In genomic region chr5:95811126-95811423, GRCh38 we compare ENCODE assay signal across 8 cellular contexts. TPM values are rescaled to one million over a fixed set of nuclear protein-coding genes. Genes with fewer than 3 reads are reported as not detected.
A peak's percentile ranks its signal among the peaks of the same experiment; 100 is the strongest.
DNase-seq lines count a peak whose midpoint lies in the region; ATAC-seq and TF ChIP-seq lines count a peak whose summit lies in the region.
"Not testable (repeated sequence)": the region's sequence is repeated elsewhere in the genome, so short reads cannot be mapped to it uniquely, and the experiment has no call there.

No MANE protein-coding gene starts in this region.

- H3K27ac ChIP-seq in CD4-positive, alpha-beta T cell (ENCODE audit: low read depth, low read length): peak overlapping the region; percentile 58
- peak overlapping the region; percentile 89 for H3K27ac ChIP-seq in subcutaneous abdominal adipose tissue (ENCODE audit: low read depth, low read length)

- H3K4me1 Mint-ChIP-seq in CD4-positive, alpha-beta T cell (ENCODE audit: low read depth): peaks cover 84% of the 10 kb centered on the region
- H3K4me1 Mint-ChIP-seq in IgD-negative memory B cell (peaks cover 34 to 52% (median 50%) of the 10 kb centered on the region in 3 donors), osteocyte (ENCODE audit: unreplicated experiment) (peaks cover 37% of the 10 kb centered on the region)
- peaks cover 77% of the 10 kb centered on the region for H3K4me1 Mint-ChIP-seq in activated CD8-positive, alpha-beta T cell treated with anti-CD3 and anti-CD28 coated beads for 36 hours (ENCODE audit: low read depth)

- H3K4me1 ChIP-seq in adipocyte (ENCODE audit: control insufficient read depth, insufficient read depth, low read length) (peaks cover 40% of the 10 kb centered on the region), subcutaneous abdominal adipose tissue (ENCODE audit: control insufficient read depth in 5 of 5, insufficient read depth in 5 of 5, low read length in 5 of 5) (peaks cover 9 to 48% (median 39%) of the 10 kb centered on the region in 5 donors)

- H3K36me3 ChIP-seq in adipocyte (ENCODE audit: control insufficient read depth, insufficient read depth, low read length, severe bottlenecking) (peaks cover 38% of the 10 kb centered on the region), subcutaneous abdominal adipose tissue (ENCODE audit: control insufficient read depth in 5 of 5, insufficient read depth in 5 of 5, low read length in 5 of 5) (peaks cover 11 to 35% (median 29%) of the 10 kb centered on the region in 5 donors)
- not testable (repeated sequence) for H3K36me3 ChIP-seq in kidney epithelial cell (ENCODE audit: control insufficient read depth, insufficient read depth, low read length)

- H3K9me3 ChIP-seq in CD4-positive, alpha-beta T cell (ENCODE audit: control insufficient read depth, low read length); adipocyte (ENCODE audit: control insufficient read depth, low read length); subcutaneous abdominal adipose tissue (ENCODE audit: control insufficient read depth in 5 of 5, low read length in 5 of 5): not testable (repeated sequence)

- not testable (repeated sequence) for H3K4me3 ChIP-seq in adipocyte (ENCODE audit: low read length); kidney epithelial cell (ENCODE audit: low read depth, low read length); subcutaneous abdominal adipose tissue (ENCODE audit: low read depth in 1 of 5, low read length in 5 of 5)

- H3K27ac Mint-ChIP-seq in CD4-positive, alpha-beta T cell: peak overlapping the region; percentile 76
- peak overlapping the region in 2 of 3 donors; percentile 73 to 87 for H3K27ac Mint-ChIP-seq in IgD-negative memory B cell
- H3K27ac Mint-ChIP-seq in activated CD8-positive, alpha-beta T cell treated with anti-CD3 and anti-CD28 coated beads for 36 hours: peak overlapping the region; percentile 86
- peak overlapping the region; percentile 80 for H3K27ac Mint-ChIP-seq in osteocyte (ENCODE audit: unreplicated experiment)

- CTCF ChIA-PET in CD4-positive, alpha-beta T cell (lab: Charles Lee): interaction anchor here (5.2 kb wide), 1 partner anchor 30 kb away, joined by 28 read pairs; no protein-coding TSS in a partner anchor
- CTCF ChIA-PET in activated CD8-positive, alpha-beta T cell treated with anti-CD3 and anti-CD28 coated beads for 36 hours (lab: Charles Lee): interaction anchor here (1.1 to 5.4 kb wide), 6 partner anchors 10 to 147 kb away, joined by 3 to 58 read pairs (median 12); partner anchors contain the start of gene GLRX

- intact Hi-C loops in CD4-positive, alpha-beta T cell (cut with DNase I, micrococcal nuclease); activated CD8-positive, alpha-beta T cell treated with anti-CD3 and anti-CD28 coated beads for 36 hours (cut with micrococcal nuclease): not testable (repeated sequence)

- POLR2A ChIA-PET in CD4-positive, alpha-beta T cell (lab: Charles Lee): interaction anchor here (2.0 to 6.2 kb wide), 2 partner anchors 10 to 24 kb away, joined by 11 to 157 read pairs; partner anchors contain the start of gene GLRX
- POLR2A ChIA-PET in activated CD8-positive, alpha-beta T cell treated with anti-CD3 and anti-CD28 coated beads for 36 hours (lab: Charles Lee): interaction anchor here (0.7 to 8.9 kb wide), 3 partner anchors 10 to 79 kb away, joined by 3 to 102 read pairs (median 7); partner anchors contain the start of gene GLRX

- H3K36me3 Mint-ChIP-seq in CD4-positive, alpha-beta T cell (ENCODE audit: low read depth): peaks cover 44% of the 10 kb centered on the region
- not testable (repeated sequence) for H3K36me3 Mint-ChIP-seq in IgD-negative memory B cell
- H3K36me3 Mint-ChIP-seq in activated CD8-positive, alpha-beta T cell treated with anti-CD3 and anti-CD28 coated beads for 36 hours (ENCODE audit: low read depth): peaks cover 17% of the 10 kb centered on the region
- H3K36me3 Mint-ChIP-seq in osteocyte (ENCODE audit: unreplicated experiment): peaks cover 28% of the 10 kb centered on the region

- not testable (repeated sequence) for DNase-seq in CD4-positive, alpha-beta T cell; activated CD8-positive, alpha-beta T cell treated with anti-CD3 and anti-CD28 coated beads for 36 hours; adipocyte (ENCODE audit: low read depth); osteocyte (ENCODE audit: extremely low spot score, unreplicated experiment)
- DNase-seq in fibroblast of gingiva (ENCODE audit: low read depth) (peak; percentile 23), kidney epithelial cell (ENCODE audit: low read depth) (peak; percentile 60)

- H3K4me3 Mint-ChIP-seq in CD4-positive, alpha-beta T cell: peak overlapping the region; percentile 12
- H3K4me3 Mint-ChIP-seq in IgD-negative memory B cell; osteocyte (ENCODE audit: unreplicated experiment): not testable (repeated sequence)
- peak overlapping the region; percentile 52 for H3K4me3 Mint-ChIP-seq in activated CD8-positive, alpha-beta T cell treated with anti-CD3 and anti-CD28 coated beads for 36 hours

- H3K9ac ChIP-seq in adipocyte (ENCODE audit: low read length): peak overlapping the region; percentile 64
- not testable (repeated sequence) for H3K9ac ChIP-seq in subcutaneous abdominal adipose tissue (ENCODE audit: low read length in 5 of 5)

- not testable (repeated sequence) for H3K27me3 ChIP-seq in CD4-positive, alpha-beta T cell (ENCODE audit: control insufficient read depth, insufficient read depth, low read length); adipocyte (replicated peaks; ENCODE audit: control insufficient read depth, insufficient read depth, low read length); kidney epithelial cell (ENCODE audit: control insufficient read depth, insufficient read depth, low read length); subcutaneous abdominal adipose tissue (ENCODE audit: control insufficient read depth in 5 of 5, insufficient read depth in 4 of 5, low read length in 5 of 5)

- not testable (repeated sequence) for H3K9me3 Mint-ChIP-seq in CD4-positive, alpha-beta T cell; IgD-negative memory B cell; activated CD8-positive, alpha-beta T cell treated with anti-CD3 and anti-CD28 coated beads for 36 hours; osteocyte (ENCODE audit: unreplicated experiment)

- not testable (repeated sequence) for TF ChIP-seq CTCF in CD4-positive, alpha-beta T cell (IDR thresholded peaks at IDR 0.05); activated CD8-positive, alpha-beta T cell treated with anti-CD3 and anti-CD28 coated beads for 36 hours (IDR thresholded peaks at IDR 0.05); kidney epithelial cell (IDR thresholded peaks at IDR 0.05; ENCODE audit: insufficient read depth, low read length, poor library complexity, severe bottlenecking); osteocyte (IDR thresholded peaks at IDR 0.05)

- ATAC-seq in CD4-positive, alpha-beta T cell (ENCODE audit: poor library complexity); activated CD8-positive, alpha-beta T cell treated with anti-CD3 and anti-CD28 coated beads for 36 hours: not testable (repeated sequence)

- not testable (repeated sequence) for H3K27me3 Mint-ChIP-seq in CD4-positive, alpha-beta T cell; IgD-negative memory B cell; activated CD8-positive, alpha-beta T cell treated with anti-CD3 and anti-CD28 coated beads for 36 hours; osteocyte (ENCODE audit: unreplicated experiment)

RNA-seq across cellular contexts. Expression of gene GLRX, which starts 11.5 kb away (rescaled TPM):
- total RNA-seq in CD4-positive, alpha-beta T cell: 10 to 100 TPM; 16.9 to 18.7 TPM
- polyA plus RNA-seq in IgD-negative memory B cell: 113 TPM
- 10 to 100 TPM; 28.4 to 32.6 TPM for total RNA-seq in activated CD8-positive, alpha-beta T cell treated with anti-CD3 and anti-CD28 coated beads for 36 hours
- total RNA-seq in kidney epithelial cell (120 and 139 TPM in 2 replicates), osteocyte (26.3 and 32.8 TPM in 2 replicates)
